Comparison of ENCODE assay signal across 21 cellular contexts in the genomic region with DNA sequence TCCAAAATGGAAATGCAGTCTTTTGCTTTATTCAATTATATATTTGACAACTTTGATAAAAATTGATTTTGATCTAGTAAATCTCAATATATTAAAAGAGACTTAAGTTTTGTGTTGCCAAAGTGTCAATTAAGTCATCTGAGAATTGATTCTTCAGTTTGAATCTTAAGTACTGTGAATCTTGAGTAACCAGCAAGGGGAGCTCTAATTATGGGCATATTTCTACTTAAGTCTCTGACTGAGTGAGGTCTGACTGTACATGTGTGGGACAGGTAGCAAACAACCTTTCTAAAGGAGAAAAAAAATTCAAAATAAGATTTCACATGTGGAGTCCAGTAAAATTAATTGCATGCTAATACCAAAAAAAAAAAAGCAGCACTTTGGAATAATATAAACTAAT.
DNase-seq lines count a peak whose midpoint lies in the region; TF ChIP-seq lines count a peak whose summit lies in the region.
"Had no signal": no experiment of that assay in that cellular context is flagged by ENCODE, and none has a peak within 500 bp of the region (broad histone marks: within the 10 kb centered on the region; RNA-seq: fewer than 3 reads in every experiment).

No MANE protein-coding gene starts in this region.

- TF ChIP-seq CTCF in Loucy (conservative IDR thresholded peaks at IDR 0.05; ENCODE audit: low read length) (peak; percentile 44), kidney epithelial cell (IDR thresholded peaks at IDR 0.05; ENCODE audit: insufficient read depth, low read length, poor library complexity, severe bottlenecking) (peak; percentile 17)

- no peaks in the 10 kb centered on the region for H3K9me2 ChIP-seq in Loucy (replicated peaks; ENCODE audit: low read depth, low read length)

- no peaks in the 10 kb centered on the region for H3K9me3 ChIP-seq in Loucy (ENCODE audit: insufficient read depth, low read depth, low read length)
- H3K9me3 ChIP-seq: tibial artery had no signal

- no peaks in the 10 kb centered on the region for H4K20me1 ChIP-seq in Loucy (ENCODE audit: insufficient read depth, low read length, poor library complexity, severe bottlenecking)
- H4K20me1 ChIP-seq: BLaER1 had no signal

- H3K4me2 ChIP-seq in Loucy (ENCODE audit: low read depth, low read length, poor library complexity, severe bottlenecking), result no peak overlapping the region
- H3K4me2 ChIP-seq: BLaER1 had no signal

- DNase-seq in NCI-H146 (lab: John Stamatoyannopoulos, UW), result peak; percentile 5
- no peak for DNase-seq in NCI-H146 treated with DMSO at 0.1 percent for 48 hours (lab: John Stamatoyannopoulos, UW; ENCODE audit: unreplicated experiment)
- peak; percentile 9 for DNase-seq in amniotic epithelial cell (ENCODE audit: low read depth)
- peak; percentile 1 for DNase-seq in kidney epithelial cell (ENCODE audit: low read depth)
- DNase-seq in DMS53 treated with DMSO at 0.1 percent for 48 hours (lab: John Stamatoyannopoulos, UW; ENCODE audit: unreplicated experiment), result no peak
- DNase-seq in COLO829 (ENCODE audit: low spot score), result no peak
- no peak for DNase-seq in hepatic stellate cell (ENCODE audit: low spot score)
- DNase-seq: activated CD4-positive, alpha-beta T cell treated with anti-CD3 and anti-CD28 coated beads, Interleukin-2, amount 50 U/mL, for 4 hours; activated CD8-positive, alpha-beta memory T cell treated with anti-CD3 and anti-CD28 coated beads, Interleukin-2, amount 50 U/mL, for 48 hours; activated naive CD8-positive, alpha-beta T cell treated with anti-CD3 and anti-CD28 coated beads, Interleukin-2, amount 10 ng/mL, durations not matched to agents 7 days and 5 days; Calu3; cortex of kidney; GOT3; immature natural killer cell; left ventricle myocardium superior; NCI-H1417 treated with DMSO at 0.1 percent for 48 hours; right cardiac atrium; stimulated activated CD4-positive, alpha-beta T cell treated with anti-CD3 and anti-CD28 coated beads, Interleukin-12 subunit alpha, Interleukin-12 subunit beta, amount 100 ng/mL, for 4 hours; tibial artery had no signal

- no peak overlapping the region for H2AFZ ChIP-seq in Loucy (ENCODE audit: low read length)

- no peaks in the 10 kb centered on the region for H3K79me2 ChIP-seq in Loucy (ENCODE audit: insufficient read depth, low read length)

- H3K9ac ChIP-seq in Loucy (ENCODE audit: low read depth, low read length, poor library complexity, severe bottlenecking), result no peak overlapping the region
- H3K9ac ChIP-seq: BLaER1 had no signal

- H3K27me3 ChIP-seq in Loucy (ENCODE audit: insufficient read depth, low read length, poor library complexity, severe bottlenecking) (no peaks in the 10 kb centered on the region), kidney epithelial cell (ENCODE audit: control insufficient read depth, insufficient read depth, low read length) (no peaks in the 10 kb centered on the region)
- H3K27me3 ChIP-seq: BLaER1, tibial artery had no signal

- H3K4me1 ChIP-seq in Loucy (ENCODE audit: insufficient read depth, low read length, poor library complexity, severe bottlenecking), result peaks cover 15% of the 10 kb centered on the region
- H3K4me1 ChIP-seq: tibial artery had no signal

- H3F3A ChIP-seq in Loucy (ENCODE audit: low read depth), result no peaks in the 10 kb centered on the region

- H3K36me3 ChIP-seq in Loucy (ENCODE audit: insufficient read depth, low read length) (no peaks in the 10 kb centered on the region), kidney epithelial cell (ENCODE audit: control insufficient read depth, insufficient read depth, low read length) (no peaks in the 10 kb centered on the region)
- H3K36me3 ChIP-seq: BLaER1, tibial artery had no signal

- H3K4me3 ChIP-seq in Loucy (ENCODE audit: low read length, poor library complexity, severe bottlenecking), result no peak overlapping the region
- H3K4me3 ChIP-seq in kidney epithelial cell (ENCODE audit: low read depth, low read length), result no peak overlapping the region
- H3K4me3 ChIP-seq: BLaER1, tibial artery had no signal

Comparison
In these comparisons a context has a peak if more than half of its experiments do, and no peak if none do; other contexts are left out.
1. DNase-seq: peak in NCI-H146 (single experiment), amniotic epithelial cell (single experiment) and kidney epithelial cell (single experiment); none in NCI-H146 treated with DMSO at 0.1 percent for 48 hours (single experiment), DMS53 treated with DMSO at 0.1 percent for 48 hours (single experiment), COLO829 (single experiment) and hepatic stellate cell (single experiment).